16 cellular contexts compared by ENCODE assay signal in the genomic region with DNA sequence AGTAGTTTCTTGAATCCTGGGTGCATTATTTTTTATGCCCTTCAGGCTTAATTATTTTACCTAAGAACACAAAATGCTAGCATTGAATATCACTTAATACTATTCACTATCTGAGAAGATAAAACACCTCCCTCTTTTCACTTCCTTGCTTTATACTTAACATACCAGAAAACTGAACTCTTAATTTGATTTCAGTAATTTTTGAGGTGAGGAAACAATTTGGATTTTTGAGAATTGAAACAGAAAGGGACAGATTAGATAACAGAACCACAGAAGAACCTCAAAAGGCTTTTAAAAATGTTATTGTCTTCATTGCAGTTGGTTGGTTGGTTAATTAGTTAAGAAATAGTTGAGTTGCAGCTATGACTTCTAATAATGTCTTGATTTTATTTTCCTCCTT.
DNase-seq lines count a peak whose midpoint lies in the region; ATAC-seq and TF ChIP-seq lines count a peak whose summit lies in the region.
"Had no signal": no experiment of that assay in that cellular context is flagged by ENCODE, and none has a peak within 500 bp of the region (broad histone marks: within the 10 kb centered on the region; RNA-seq: fewer than 3 reads in every experiment).

No MANE protein-coding gene starts in this region.

- no peak overlapping the region for H3K27ac Mint-ChIP-seq in osteocyte (ENCODE audit: unreplicated experiment)
- H3K27ac Mint-ChIP-seq: brain had no signal

- no peak for DNase-seq in stimulated activated naive CD4-positive, alpha-beta T cell (lab: John Stamatoyannopoulos, UW)
- DNase-seq in mesenteric fat pad (ENCODE audit: low spot score) (no peak), stomach (no peak), osteocyte (ENCODE audit: extremely low spot score, unreplicated experiment) (no peak)
- DNase-seq: activated CD4-positive, alpha-beta T cell treated with anti-CD3 and anti-CD28 coated beads for 48 hours; effector CD8-positive, alpha-beta T cell; foreskin fibroblast; immature natural killer cell; NCI-H226; Peyer's patch; psoas muscle had no signal

- H4K20me1 ChIP-seq in KMS-11 (ENCODE audit: insufficient read depth), result no peaks in the 10 kb centered on the region

- intact Hi-C loops in stomach (cut with DNase I; ENCODE audit: low total_unique reads), result no loop called here

- H3K36me3 ChIP-seq in KMS-11 (ENCODE audit: insufficient read depth), result no peaks in the 10 kb centered on the region
- H3K36me3 ChIP-seq in stomach, result peaks cover 0 to 4% (median 2%) of the 10 kb centered on the region in 4 donors
- H3K36me3 ChIP-seq: Peyer's patch had no signal

- no peaks in the 10 kb centered on the region for H3K9me3 ChIP-seq in stomach
- H3K9me3 ChIP-seq: Peyer's patch, psoas muscle had no signal

- peaks cover 25% of the 10 kb centered on the region for H3K4me1 ChIP-seq in KMS-11 (ENCODE audit: low read depth, poor library complexity, severe bottlenecking)
- H3K4me1 ChIP-seq in stomach, result no peaks in the 10 kb centered on the region
- H3K4me1 ChIP-seq: Peyer's patch had no signal

- peaks cover 7% of the 10 kb centered on the region for H3K36me3 Mint-ChIP-seq in osteocyte (ENCODE audit: unreplicated experiment)
- H3K36me3 Mint-ChIP-seq: brain had no signal

- ATAC-seq in GM18519 (IDR thresholded peaks at IDR 0.05; ENCODE audit: low FRiP score, unreplicated experiment) (peak; percentile 70), GM21390 (IDR thresholded peaks at IDR 0.05; ENCODE audit: unreplicated experiment) (peak; percentile 78), HG02981 (IDR thresholded peaks at IDR 0.05; ENCODE audit: unreplicated experiment) (peak; percentile 72)
- ATAC-seq: psoas muscle had no signal

- no peak overlapping the region for H3K4me3 ChIP-seq in KMS-11 (IDR thresholded peaks at IDR 0.05; ENCODE audit: insufficient read depth, low read depth, low read length)
- no peak overlapping the region for H3K4me3 ChIP-seq in stomach
- H3K4me3 ChIP-seq: Peyer's patch, psoas muscle had no signal

- H3K27ac ChIP-seq in KMS-11 (0 out of 2 replicates have a peak overlapping the region, but pooled peaks have one; percentile 7), stomach (no peak overlapping the region)
- H3K27ac ChIP-seq: Peyer's patch, psoas muscle had no signal

- peak overlapping the region; percentile 35 for H3K4me2 ChIP-seq in KMS-11

- no peaks in the 10 kb centered on the region for H3K9me3 Mint-ChIP-seq in osteocyte (ENCODE audit: unreplicated experiment)
- H3K9me3 Mint-ChIP-seq: brain, immature natural killer cell had no signal

- no peak overlapping the region for H3K9ac ChIP-seq in KMS-11

- no peaks in the 10 kb centered on the region for H3K27me3 Mint-ChIP-seq in osteocyte (ENCODE audit: unreplicated experiment)
- H3K27me3 Mint-ChIP-seq: brain had no signal

- TF ChIP-seq POLR2A in stomach (IDR thresholded peaks at IDR 0.05), result no peak

- H2AFZ ChIP-seq in KMS-11 (ENCODE audit: low read depth), result no peak overlapping the region

- no peaks in the 10 kb centered on the region for H3K79me2 ChIP-seq in KMS-11 (ENCODE audit: insufficient read depth, low read depth)

- H3K4me1 Mint-ChIP-seq in osteocyte (ENCODE audit: unreplicated experiment), result no peaks in the 10 kb centered on the region

- no peaks in the 10 kb centered on the region for H3K27me3 ChIP-seq in KMS-11 (ENCODE audit: insufficient read depth, low read depth)
- H3K27me3 ChIP-seq in stomach, result no peaks in the 10 kb centered on the region
- H3K27me3 ChIP-seq: Peyer's patch had no signal

- H3K4me3 Mint-ChIP-seq in osteocyte (ENCODE audit: unreplicated experiment), result no peak overlapping the region
- H3K4me3 Mint-ChIP-seq: brain, immature natural killer cell had no signal

- TF ChIP-seq EP300 in stomach (IDR thresholded peaks at IDR 0.05), result no peak

- TF ChIP-seq CTCF in KMS-11 (conservative IDR thresholded peaks at IDR 0.05; ENCODE audit: low read depth, low read length), result no peak
- TF ChIP-seq CTCF in stomach (IDR thresholded peaks at IDR 0.05), result no peak
- TF ChIP-seq CTCF in osteocyte (IDR thresholded peaks at IDR 0.05), result no peak
